Comparison of ENCODE assay signal across 8 cellular contexts in genomic region chr1:201511925-201512539, GRCh38. TPM values are rescaled to one million over a fixed set of nuclear protein-coding genes. Genes with fewer than 3 reads are reported as not detected.
DNase-seq lines count a peak whose midpoint lies in the region; ATAC-seq and TF ChIP-seq lines count a peak whose summit lies in the region.

No MANE protein-coding gene starts in this region.

- peaks cover 17 to 31% of the 10 kb centered on the region in 2 donors for H3K4me1 ChIP-seq in thoracic aorta (ENCODE audit: control insufficient read depth in 1 of 2, low read depth in 2 of 2)

- H3K4me1 Mint-ChIP-seq in HFFc6 (ENCODE audit: low read depth), result peaks cover 79% of the 10 kb centered on the region

- no peaks in the 10 kb centered on the region for H3K9me3 ChIP-seq in thoracic aorta

- no peak overlapping the region for H3K4me3 ChIP-seq in thoracic aorta

- H3K27ac Mint-ChIP-seq in HFFc6, result no peak overlapping the region

- peaks cover 2% of the 10 kb centered on the region; the same call in 1 of the 2 replicates for H3K27me3 Mint-ChIP-seq in HFFc6 (ENCODE audit: insufficient read depth)

- H3K9me3 Mint-ChIP-seq in HFFc6, result no peaks in the 10 kb centered on the region

- DNase-seq in C1 segment of cervical spinal cord (lab: John Stamatoyannopoulos, UW), result peak in 9 of 14 donors; percentile 32 to 86 (median 66)
- DNase-seq in amygdala (lab: John Stamatoyannopoulos, UW), result peak in 49 of 56 donors; percentile 20 to 82 (median 53)
- peak; percentile 78 for DNase-seq in left kidney (ENCODE audit: low read depth, low spot score)
- no peak for DNase-seq in thoracic aorta (ENCODE audit: low spot score)
- DNase-seq in NK-92 treated with Interleukin-12 subunit alpha and Interleukin-12 subunit beta, amount 100 ng/mL, for 24 hours (lab: John Stamatoyannopoulos, UW), result no peak
- no peak for DNase-seq in inferior parietal cortex (ENCODE audit: extremely low spot score)
- no peak for DNase-seq in HFFc6

- H3K4me3 Mint-ChIP-seq in HFFc6, result no peak overlapping the region

- ATAC-seq in HG03025 (IDR thresholded peaks at IDR 0.05; ENCODE audit: low FRiP score, unreplicated experiment) (peak; percentile 50), thoracic aorta (ENCODE audit: insufficient number of reproducible peaks, low FRiP score, low read depth) (no peak)

- H3K36me3 Mint-ChIP-seq in HFFc6 (ENCODE audit: low read depth), result no peaks in the 10 kb centered on the region

- no peaks in the 10 kb centered on the region for H3K27me3 ChIP-seq in thoracic aorta (replicated peaks; ENCODE audit: insufficient read depth)

- TF ChIP-seq CTCF in thoracic aorta (IDR thresholded peaks at IDR 0.05), result no peak
- no peak for TF ChIP-seq CTCF in HFFc6 (IDR thresholded peaks at IDR 0.05)

- H3K36me3 ChIP-seq in thoracic aorta, result no peaks in the 10 kb centered on the region

- H3K27ac ChIP-seq in thoracic aorta, result peak overlapping the region; percentile 51 to 70

RNA-seq across cellular contexts. Expression of gene CSRP1, which starts 5.1 kb away (rescaled TPM):
- total RNA-seq in thoracic aorta, result 1,000 to 10,000 TPM; 2,051 to 3,060 TPM
- 100 to 1,000 TPM; 540 to 614 (median 577) TPM for total RNA-seq in HFFc6 (2021; fragmentation: NEBNext Ultra II Directional; extraction: Animal tissue kit (Norgen Biotek cat#: 25700))

RNA-seq across cellular contexts. Expression of gene NAV1, which starts 26.9 kb away (rescaled TPM):
- total RNA-seq in thoracic aorta, result 100 to 1,000 TPM; 126 to 255 TPM
- 10 to 100 TPM; 72.9 to 88.0 (median 78.4) TPM for total RNA-seq in HFFc6 (2021; fragmentation: NEBNext Ultra II Directional; extraction: Animal tissue kit (Norgen Biotek cat#: 25700))

RNA-seq across cellular contexts. Expression of gene PHLDA3, which starts 43.0 kb away (rescaled TPM):
- total RNA-seq in thoracic aorta, result 100 to 1,000 TPM in 1 of 2 donors, 10 to 100 TPM in 1; 65.7 to 134 TPM
- total RNA-seq in HFFc6 (2021; fragmentation: NEBNext Ultra II Directional; extraction: Animal tissue kit (Norgen Biotek cat#: 25700)), result 100 to 1,000 TPM; 101 to 113 (median 108) TPM

Comparison
In these comparisons a context has a peak if more than half of its experiments do, and no peak if none do; other contexts are left out.
1. DNase-seq: peak in C1 segment of cervical spinal cord (9 of 14), amygdala (49 of 56) and left kidney (single experiment); none in thoracic aorta (single experiment), NK-92 treated with Interleukin-12 subunit alpha and Interleukin-12 subunit beta, amount 100 ng/mL, for 24 hours (single experiment), inferior parietal cortex (single experiment) and HFFc6 (single experiment).